Comparison of ENCODE assay signal across 21 cellular contexts in the genomic region with DNA sequence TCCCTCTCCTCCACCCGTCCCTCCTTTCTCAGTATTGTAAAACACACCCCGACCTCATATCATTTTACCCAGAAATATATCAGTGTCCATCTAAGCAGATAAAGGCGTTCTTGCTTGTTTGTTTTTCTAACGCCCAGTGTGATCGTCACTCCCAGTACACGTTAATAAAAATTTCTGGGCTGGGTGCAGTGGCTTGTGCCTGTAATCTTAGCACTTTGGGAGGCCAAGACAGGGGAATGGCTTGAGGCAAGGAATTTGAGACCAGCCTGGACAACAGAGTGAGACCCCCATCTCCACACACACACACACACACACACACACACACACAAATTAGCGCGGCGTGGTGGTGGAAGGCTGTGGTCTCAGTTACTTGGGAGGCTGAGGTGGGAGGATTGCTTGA. TPM values are rescaled to one million over a fixed set of nuclear protein-coding genes. Genes with fewer than 3 reads are reported as not detected.
DNase-seq lines count a peak whose midpoint lies in the region; ATAC-seq, FAIRE-seq and TF ChIP-seq lines count a peak whose summit lies in the region.
"Had no signal": no experiment of that assay in that cellular context is flagged by ENCODE, and none has a peak within 500 bp of the region (broad histone marks: within the 10 kb centered on the region; RNA-seq: fewer than 3 reads in every experiment).

No MANE protein-coding gene starts in this region.

- no peak overlapping the region for H3K4me2 ChIP-seq in HepG2 (ENCODE audit: low read depth, low read length)
- H3K4me2 ChIP-seq: A549, BLaER1, GM23338 had no signal

- no peaks in the 10 kb centered on the region for H3K36me3 Mint-ChIP-seq in activated CD8-positive, alpha-beta T cell treated with anti-CD3 and anti-CD28 coated beads for 36 hours (ENCODE audit: low read depth)
- H3K36me3 Mint-ChIP-seq: CD8-positive, alpha-beta T cell had no signal

- TF ChIP-seq CTCF in HepG2 (CRISPR knock-in tag; IDR thresholded peaks at IDR 0.05) = no peak
- TF ChIP-seq CTCF in right lobe of liver (IDR thresholded peaks at IDR 0.05) = no peak
- TF ChIP-seq CTCF in VCaP (conservative IDR thresholded peaks at IDR 0.05) = no peak
- no peak for TF ChIP-seq CTCF in activated CD8-positive, alpha-beta T cell treated with anti-CD3 and anti-CD28 coated beads for 36 hours (IDR thresholded peaks at IDR 0.05)

- H3K4me3 ChIP-seq in HepG2 (replicated peaks in 1 of 3; ENCODE audit: insufficient read depth in 1 of 3, low read depth in 2 of 3, low read length in 3 of 3) = no peak overlapping the region
- no peak overlapping the region for H3K4me3 ChIP-seq in right lobe of liver
- no peak overlapping the region for H3K4me3 ChIP-seq in small intestine (ENCODE audit: low read depth in 1 of 2, low read length in 2 of 2)
- H3K4me3 ChIP-seq in H7 (ENCODE audit: insufficient read depth, low read depth, low read length) = no peak overlapping the region
- H3K4me3 ChIP-seq: A549, BLaER1, GM23338, K562 had no signal

- no peak for DNase-seq in HepG2 (ENCODE audit: low spot score)
- DNase-seq in right lobe of liver = no peak
- peak; percentile 13 for DNase-seq in small intestine
- DNase-seq in H7 = no peak
- DNase-seq in activated CD8-positive, alpha-beta T cell treated with anti-CD3 and anti-CD28 coated beads for 36 hours = no peak
- DNase-seq: CD8-positive, alpha-beta T cell; DMS 273 treated with DMSO at 0.1 percent for 48 hours; IMR-90 had no signal

- no peak overlapping the region for H2AFZ ChIP-seq in HepG2 (ENCODE audit: low read length)
- H2AFZ ChIP-seq: GM23338 had no signal

- FAIRE-seq in HepG2 (lab: Jason Lieb, UNC) = no peak
- no peak for FAIRE-seq in small intestine (lab: Jason Lieb, UNC)
- FAIRE-seq: A549, G401.6, GM12891, GM18507, H54, K562 had no signal

- no peaks in the 10 kb centered on the region for H4K20me1 ChIP-seq in HepG2 (ENCODE audit: insufficient read depth, low read length)
- H4K20me1 ChIP-seq: BLaER1 had no signal

- no peak for TF ChIP-seq RAD21 in HepG2 (CRISPR knock-in tag; IDR thresholded peaks at IDR 0.05)

- POLR2A ChIA-PET in HepG2 (lab: Yijun Ruan, JAX) = no interaction called here
- POLR2A ChIA-PET in activated CD8-positive, alpha-beta T cell treated with anti-CD3 and anti-CD28 coated beads for 36 hours (lab: Charles Lee) = no interaction called here

- H3K9me3 Mint-ChIP-seq in activated CD8-positive, alpha-beta T cell treated with anti-CD3 and anti-CD28 coated beads for 36 hours = no peaks in the 10 kb centered on the region
- H3K9me3 Mint-ChIP-seq: CD8-positive, alpha-beta T cell; GM23338 had no signal

- H3K27me3 ChIP-seq in HepG2 (ENCODE audit: control insufficient read depth in 1 of 2, insufficient read depth in 2 of 2, low read length in 2 of 2) = peaks cover 0 to 3% of the 10 kb centered on the region in 2 experiments; a peak in 1 of 5 replicates
- no peaks in the 10 kb centered on the region for H3K27me3 ChIP-seq in right lobe of liver
- no peaks in the 10 kb centered on the region for H3K27me3 ChIP-seq in small intestine (ENCODE audit: control insufficient read depth in 2 of 2, insufficient read depth in 2 of 2, low read length in 2 of 2)
- H3K27me3 ChIP-seq in H7 (ENCODE audit: control insufficient read depth, insufficient read depth, low read length) = no peaks in the 10 kb centered on the region
- H3K27me3 ChIP-seq: BLaER1 had no signal

- CTCF ChIA-PET in HepG2 (lab: Yijun Ruan, JAX; ENCODE audit: low intra/inter-chr PET ratio, low total read pairs) = no interaction called here
- CTCF ChIA-PET in activated CD8-positive, alpha-beta T cell treated with anti-CD3 and anti-CD28 coated beads for 36 hours (lab: Charles Lee) = no interaction called here

- TF ChIP-seq POLR2A in HepG2 (IDR thresholded peaks at IDR 0.05; ENCODE audit: insufficient read depth in 1 of 2, low read depth in 2 of 2, low read length in 2 of 2) (no peak), right lobe of liver (IDR thresholded peaks at IDR 0.05) (no peak)

- H3K9me3 ChIP-seq in HepG2 (ENCODE audit: low read length) = no peaks in the 10 kb centered on the region
- H3K9me3 ChIP-seq in right lobe of liver = no peaks in the 10 kb centered on the region
- H3K9me3 ChIP-seq in small intestine (ENCODE audit: control insufficient read depth, low read depth) = no peaks in the 10 kb centered on the region
- H3K9me3 ChIP-seq: A549, BLaER1 had no signal

- in situ Hi-C loops in HepG2 (cut with HindIII; ENCODE audit: extremely low pct_ligation_motif_present, low pct_unique_long_range_greater_than_20kb) = no loop called here

- H3K27ac ChIP-seq in HepG2 (ENCODE audit: extremely low read length, insufficient read depth, low read length) = no peak overlapping the region
- no peak overlapping the region for H3K27ac ChIP-seq in right lobe of liver
- H3K27ac ChIP-seq in VCaP = peak overlapping the region; percentile 41
- no peak overlapping the region for H3K27ac ChIP-seq in small intestine (ENCODE audit: low read depth in 1 of 2, low read length in 1 of 2)
- H3K27ac ChIP-seq: 22Rv1, BLaER1 had no signal

- WGBS in HepG2 (ENCODE audit: low lambda C conversion rate) = 53% methylated on average over 9 of the region's 9 CpGs
- WGBS in right lobe of liver (ENCODE audit: insufficient coverage, low coverage, low lambda C conversion rate, missing lambda C conversion rate) = 65% methylated on average over 7 of the region's 9 CpGs
- 39 to 76% (median 53%) methylated on average over 9 of the region's 9 CpGs for WGBS in small intestine, 3 donors

- H3K36me3 ChIP-seq in HepG2 (replicated peaks in 1 of 2; ENCODE audit: control insufficient read depth in 1 of 2, insufficient read depth in 2 of 2, low read length in 2 of 2) (no peaks in the 10 kb centered on the region), right lobe of liver (no peaks in the 10 kb centered on the region), small intestine (ENCODE audit: control insufficient read depth in 2 of 2, insufficient read depth in 2 of 2, low read length in 2 of 2) (no peaks in the 10 kb centered on the region), H7 (replicated peaks; ENCODE audit: control insufficient read depth, insufficient read depth, low read length) (no peaks in the 10 kb centered on the region)
- H3K36me3 ChIP-seq: BLaER1 had no signal

- TF ChIP-seq EP300 in HepG2 (IDR thresholded peaks at IDR 0.05; ENCODE audit: low read depth in 2 of 2, low read length in 2 of 2) (no peak), HepG2 (CRISPR knock-in tag; IDR thresholded peaks at IDR 0.05; ENCODE audit: borderline replicate concordance) (no peak)

- 0 out of 2 replicates have a peak, but pooled peaks cover 6% of the 10 kb centered on the region for H3K4me1 ChIP-seq in HepG2 (ENCODE audit: insufficient read depth, low read length)
- no peaks in the 10 kb centered on the region for H3K4me1 ChIP-seq in right lobe of liver
- no peaks in the 10 kb centered on the region for H3K4me1 ChIP-seq in small intestine (ENCODE audit: control insufficient read depth in 2 of 2, insufficient read depth in 1 of 2, low read depth in 1 of 2, low read length in 1 of 2)

- H3K9ac ChIP-seq in HepG2 (ENCODE audit: insufficient read depth, low read depth, low read length) = no peak overlapping the region
- H3K9ac ChIP-seq: BLaER1 had no signal

- ATAC-seq in HepG2 (no peak), right lobe of liver (no peak), HG03108 (IDR thresholded peaks at IDR 0.05; ENCODE audit: unreplicated experiment) (no peak)
- ATAC-seq in activated CD8-positive, alpha-beta T cell treated with anti-CD3 and anti-CD28 coated beads for 36 hours = no peak
- ATAC-seq: A549; CD8-positive, alpha-beta T cell; GM23338; HCT116; K562 had no signal

- no peak overlapping the region for H3K27ac Mint-ChIP-seq in activated CD8-positive, alpha-beta T cell treated with anti-CD3 and anti-CD28 coated beads for 36 hours
- H3K27ac Mint-ChIP-seq: CD8-positive, alpha-beta T cell; GM23338 had no signal

- intact Hi-C loops in HepG2 (cut with micrococcal nuclease; ENCODE audit: unreplicated experiment) = no loop called here
- intact Hi-C loops in right lobe of liver (cut with DNase I) = no loop called here
- intact Hi-C loops in activated CD8-positive, alpha-beta T cell treated with anti-CD3 and anti-CD28 coated beads for 36 hours (cut with micrococcal nuclease) = no loop called here

- no TSS peak for BruUV-seq in HepG2 (replicated peaks; lab: Mats Ljungman, UMichigan)

- H3K4me1 Mint-ChIP-seq in activated CD8-positive, alpha-beta T cell treated with anti-CD3 and anti-CD28 coated beads for 36 hours (ENCODE audit: low read depth) = no peaks in the 10 kb centered on the region

- H3K79me2 ChIP-seq in HepG2 (ENCODE audit: insufficient read depth, low read length) = no peaks in the 10 kb centered on the region

- no peaks in the 10 kb centered on the region for H3K27me3 Mint-ChIP-seq in activated CD8-positive, alpha-beta T cell treated with anti-CD3 and anti-CD28 coated beads for 36 hours

- no peak overlapping the region for H3K4me3 Mint-ChIP-seq in activated CD8-positive, alpha-beta T cell treated with anti-CD3 and anti-CD28 coated beads for 36 hours
- H3K4me3 Mint-ChIP-seq: CD8-positive, alpha-beta T cell; GM23338 had no signal

RNA-seq across cellular contexts. Expression of gene TFAP2C, which starts 24.4 kb away (rescaled TPM):
- total RNA-seq in HepG2 (2016; rRNA removed; fragmentation: Illumina TruSeq; extraction: Trizol) (not detected in 2 replicates), right lobe of liver (not detected)
- not detected in 2 replicates for total RNA-seq in HepG2 (2016; cell fraction: cytosol; rRNA removed; fragmentation: Illumina TruSeq; extraction: Trizol; ENCODE audit: low read depth)
- not detected in 2 replicates for total RNA-seq in HepG2 (2016; cell fraction: insoluble cytoplasmic fraction; rRNA removed; fragmentation: Illumina TruSeq; extraction: Trizol)
- total RNA-seq in HepG2 (2016; cell fraction: membrane; rRNA removed; fragmentation: Illumina TruSeq; extraction: Trizol) = not detected in 2 replicates
- not detected in 2 replicates for total RNA-seq in HepG2 (2016; cell fraction: nucleus; rRNA removed; fragmentation: Illumina TruSeq; extraction: Trizol)
- polyA plus RNA-seq in HepG2 (2011; rRNA removed) (not detected in 2 replicates), small intestine (under 1 TPM in 1 of 3 donors, not detected in 2; 0.18 TPM)
- polyA plus RNA-seq in HepG2 (2011; cell fraction: cytosol; rRNA removed) = not detected in 2 replicates
- polyA plus RNA-seq in HepG2 (2011; cell fraction: nucleus; rRNA removed) = not detected in 2 replicates
- not detected in 2 replicates for polyA plus RNA-seq in HepG2 (2012)
- not detected in 2 replicates for polyA plus RNA-seq in HepG2 (2016; cell fraction: cytosol; fragmentation: Illumina TruSeq; extraction: Trizol; ENCODE audit: low read depth)
- not detected in 2 replicates for polyA plus RNA-seq in HepG2 (2016; cell fraction: insoluble cytoplasmic fraction; fragmentation: Illumina TruSeq; extraction: Trizol; ENCODE audit: low read depth)
- polyA plus RNA-seq in HepG2 (2016; cell fraction: membrane; fragmentation: Illumina TruSeq; extraction: Trizol; ENCODE audit: low read depth) = not detected in 2 replicates
- not detected in 2 replicates for polyA plus RNA-seq in HepG2 (2016; cell fraction: nucleus; fragmentation: Illumina TruSeq; extraction: Trizol; ENCODE audit: insufficient read depth, low read depth)
- 7.5 TPM in 1 of 2 replicates, not detected in the other for polyA minus RNA-seq in HepG2 (2011; rRNA and poly(A)+ RNA removed; ENCODE audit: low replicate concordance)
- polyA minus RNA-seq in HepG2 (2011; cell fraction: cytosol; rRNA and poly(A)+ RNA removed) = not detected in 2 replicates
- not detected in 2 replicates for polyA minus RNA-seq in HepG2 (2011; cell fraction: nucleus; rRNA and poly(A)+ RNA removed)
- 23.6 and 38.4 TPM in 2 replicates for total RNA-seq in H7 (2014; rRNA removed; shearing (Covaris generic))
- not detected for total RNA-seq in activated CD8-positive, alpha-beta T cell treated with anti-CD3 and anti-CD28 coated beads for 36 hours
- total RNA-seq: CD8-positive, alpha-beta T cell; HT-29; K562 had no signal

Comparison
In these comparisons a context has a peak if more than half of its experiments do, and no peak if none do; other contexts are left out.
1. RNA of gene TFAP2C, which starts 24.4 kb away (total RNA-seq): 23.6 to 38.4 TPM in H7; not detected in HepG2, not detected in right lobe of liver and not detected in activated CD8-positive, alpha-beta T cell treated with anti-CD3 and anti-CD28 coated beads for 36 hours; every median in the first group is over 10 times any median in the second.